Comparison of ENCODE assay signal across 13 cellular contexts in the genomic region with DNA sequence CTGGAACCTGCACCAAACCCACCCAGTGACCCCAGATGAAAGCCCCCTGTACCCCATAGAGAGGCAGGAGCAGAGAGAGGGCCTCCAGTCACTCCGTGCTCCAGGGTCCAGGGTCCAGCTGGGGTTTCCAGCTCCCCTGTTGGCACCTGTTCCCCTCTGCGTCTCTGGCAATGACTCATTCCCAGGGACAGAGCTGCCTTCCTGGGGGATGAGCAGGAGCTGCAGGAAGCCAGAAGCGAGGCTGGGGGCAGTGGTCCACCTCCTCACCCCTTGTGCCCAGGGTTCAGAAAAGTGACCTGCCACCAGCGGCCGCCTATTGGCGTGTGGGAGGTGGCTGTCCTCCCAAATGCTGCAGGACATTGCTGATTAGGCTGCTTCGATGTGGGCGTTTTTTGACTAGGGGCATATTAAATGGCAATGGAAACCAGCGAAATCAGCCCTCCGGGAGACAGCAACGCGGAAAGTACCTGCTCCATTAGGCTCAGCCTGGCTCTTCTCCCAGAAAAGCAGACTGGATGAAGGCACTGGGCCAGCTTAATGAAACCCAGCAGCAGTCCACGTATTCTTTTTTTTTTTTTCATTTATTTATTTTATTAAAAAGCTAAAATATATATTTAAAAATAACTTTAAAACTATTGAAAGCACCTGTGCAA.
A peak's percentile ranks its signal among the peaks of the same experiment; 100 is the strongest.
DNase-seq lines count a peak whose midpoint lies in the region; ATAC-seq and TF ChIP-seq lines count a peak whose summit lies in the region.
"Had no signal": no experiment of that assay in that cellular context is flagged by ENCODE, and none has a peak within 500 bp of the region (broad histone marks: within the 10 kb centered on the region; RNA-seq: fewer than 3 reads in every experiment).

No MANE protein-coding gene starts in this region.

- 16 to 18% methylated on average over 13 of the region's 13 CpGs for WGBS in body of pancreas, 2 donors
- WGBS in right lobe of liver (ENCODE audit: insufficient coverage, low coverage, low lambda C conversion rate, missing lambda C conversion rate): 23% methylated on average over 7 of the region's 13 CpGs

- H3K4me1 Mint-ChIP-seq in activated T-helper 17 cell treated with anti-CD3 and anti-CD28 coated beads, Interleukin-2, amount 50 U/mL, for 72 hours: no peaks in the 10 kb centered on the region

- CTCF ChIA-PET in HEK293T (lab: Yijun Ruan, JAX): no interaction called here

- peak; percentile 53 for DNase-seq in AG10803 (ENCODE audit: low read depth)
- DNase-seq in MG63: peak; percentile 66
- peak; percentile 52 to 79 (median 70) for DNase-seq in body of pancreas
- peak in 2 of 3 donors; percentile 66 to 85 for DNase-seq in right lobe of liver
- DNase-seq in HEK293T (ENCODE audit: extremely low spot score): no peak
- DNase-seq: dermis blood vessel endothelial cell, NCI-H510A treated with DMSO at 0.1 percent for 48 hours, psoas muscle, T-helper 1 cell had no signal

- TF ChIP-seq CTCF in AG10803 (conservative IDR thresholded peaks at IDR 0.05; ENCODE audit: low read length) (no peak), body of pancreas (IDR thresholded peaks at IDR 0.05) (no peak), right lobe of liver (IDR thresholded peaks at IDR 0.05) (no peak)

- no peak overlapping the region for H3K4me3 Mint-ChIP-seq in activated T-helper 17 cell treated with anti-CD3 and anti-CD28 coated beads, Interleukin-2, amount 50 U/mL, for 72 hours
- H3K4me3 Mint-ChIP-seq: activated T-helper 1 cell treated with anti-CD3 and anti-CD28 coated beads, Interleukin-12 subunit alpha, Interleukin-12 subunit beta, Interleukin-2, Interleukin-4 antibody, amounts not matched to agents 30 ng/mL and 10 ng/mL and 1 ng/mL, durations not matched to agents 14 hours and 24 hours and 36 hours had no signal

- no peak for TF ChIP-seq POLR2A in body of pancreas (IDR thresholded peaks at IDR 0.05)
- peak; percentile 54 for TF ChIP-seq POLR2A in right lobe of liver (IDR thresholded peaks at IDR 0.05)

- no peak overlapping the region for H3K27ac Mint-ChIP-seq in activated T-helper 17 cell treated with anti-CD3 and anti-CD28 coated beads, Interleukin-2, amount 50 U/mL, for 72 hours
- H3K27ac Mint-ChIP-seq: activated T-helper 1 cell treated with anti-CD3 and anti-CD28 coated beads, Interleukin-12 subunit alpha, Interleukin-12 subunit beta, Interleukin-2, Interleukin-4 antibody, amounts not matched to agents 30 ng/mL and 10 ng/mL and 1 ng/mL, durations not matched to agents 14 hours and 24 hours and 36 hours had no signal

- H3K36me3 Mint-ChIP-seq in activated T-helper 17 cell treated with anti-CD3 and anti-CD28 coated beads, Interleukin-2, amount 50 U/mL, for 72 hours (ENCODE audit: low read depth): no peaks in the 10 kb centered on the region

- peaks cover 22% of the 10 kb centered on the region for H3K4me1 ChIP-seq in body of pancreas
- peaks cover 0 to 8% (median 0%) of the 10 kb centered on the region in 4 donors for H3K4me1 ChIP-seq in right lobe of liver

- H3K27me3 Mint-ChIP-seq in activated T-helper 17 cell treated with anti-CD3 and anti-CD28 coated beads, Interleukin-2, amount 50 U/mL, for 72 hours: peaks cover 4% of the 10 kb centered on the region

- H3K36me3 ChIP-seq in MG63: no peaks in the 10 kb centered on the region
- no peaks in the 10 kb centered on the region for H3K36me3 ChIP-seq in body of pancreas (replicated peaks in 1 of 2; ENCODE audit: insufficient read depth in 1 of 2, low read depth in 2 of 2)
- no peaks in the 10 kb centered on the region for H3K36me3 ChIP-seq in right lobe of liver

- peak overlapping the region in 3 of 4 donors; percentile 56 to 80 (median 76) for H3K27ac ChIP-seq in body of pancreas
- peak overlapping the region in 2 of 3 donors; percentile 34 to 58 for H3K27ac ChIP-seq in right lobe of liver
- H3K27ac ChIP-seq: psoas muscle had no signal

- intact Hi-C loops in body of pancreas (cut with DNase I): no loop called here
- intact Hi-C loops in right lobe of liver (cut with DNase I): no loop called here

- H3K9me3 ChIP-seq in MG63 (peaks cover 6% of the 10 kb centered on the region), body of pancreas (no peaks in the 10 kb centered on the region), right lobe of liver (no peaks in the 10 kb centered on the region)
- H3K9me3 ChIP-seq: psoas muscle had no signal

- ATAC-seq in body of pancreas (peak; percentile 87), right lobe of liver (peak; percentile 66 to 94 (median 89)), HG02885 (IDR thresholded peaks at IDR 0.05; ENCODE audit: poor library complexity, unreplicated experiment) (no peak), HG02840 (IDR thresholded peaks at IDR 0.05; ENCODE audit: low FRiP score, unreplicated experiment) (no peak)
- no peak for ATAC-seq in activated T-helper 17 cell treated with anti-CD3 and anti-CD28 coated beads, Interleukin-2, amount 50 U/mL, for 72 hours (replicated peaks)

- H3K27me3 ChIP-seq in MG63 (no peaks in the 10 kb centered on the region), body of pancreas (no peaks in the 10 kb centered on the region), right lobe of liver (no peaks in the 10 kb centered on the region)

- no peaks in the 10 kb centered on the region for H3K9me3 Mint-ChIP-seq in activated T-helper 17 cell treated with anti-CD3 and anti-CD28 coated beads, Interleukin-2, amount 50 U/mL, for 72 hours
- H3K9me3 Mint-ChIP-seq: activated T-helper 1 cell treated with anti-CD3 and anti-CD28 coated beads, Interleukin-12 subunit alpha, Interleukin-12 subunit beta, Interleukin-2, Interleukin-4 antibody, amounts not matched to agents 30 ng/mL and 10 ng/mL and 1 ng/mL, durations not matched to agents 14 hours and 24 hours and 36 hours had no signal

- H3K4me3 ChIP-seq in AG10803 (ENCODE audit: low read length) (no peak overlapping the region), MG63 (no peak overlapping the region), body of pancreas (no peak overlapping the region), right lobe of liver (no peak overlapping the region)
- H3K4me3 ChIP-seq: psoas muscle had no signal

- POLR2A ChIA-PET in HEK293T (lab: Yijun Ruan, JAX): no interaction called here

TF ChIP-seq in HEK293T, 16 proteins besides CTCF, POLR2A, EP300 and RAD21:
- TF ChIP-seq, protein P1, sequence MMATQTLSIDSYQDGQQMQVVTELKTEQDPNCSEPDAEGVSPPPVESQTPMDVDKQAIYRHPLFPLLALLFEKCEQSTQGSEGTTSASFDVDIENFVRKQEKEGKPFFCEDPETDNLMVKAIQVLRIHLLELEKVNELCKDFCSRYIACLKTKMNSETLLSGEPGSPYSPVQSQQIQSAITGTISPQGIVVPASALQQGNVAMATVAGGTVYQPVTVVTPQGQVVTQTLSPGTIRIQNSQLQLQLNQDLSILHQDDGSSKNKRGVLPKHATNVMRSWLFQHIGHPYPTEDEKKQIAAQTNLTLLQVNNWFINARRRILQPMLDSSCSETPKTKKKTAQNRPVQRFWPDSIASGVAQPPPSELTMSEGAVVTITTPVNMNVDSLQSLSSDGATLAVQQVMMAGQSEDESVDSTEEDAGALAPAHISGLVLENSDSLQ (IDR thresholded peaks at IDR 0.05): no peak
- TF ChIP-seq ARNT (IDR thresholded peaks at IDR 0.05) (no peak), SP1 (IDR thresholded peaks at IDR 0.05) (no peak), L3MBTL2 (conservative IDR thresholded peaks at IDR 0.05) (no peak), TARDBP (IDR thresholded peaks at IDR 0.05) (no peak), FOXK2 (IDR thresholded peaks at IDR 0.05) (no peak), HDGF (IDR thresholded peaks at IDR 0.05; ENCODE audit: borderline replicate concordance) (no peak), SUZ12 (IDR thresholded peaks at IDR 0.05) (no peak), CTBP1 (IDR thresholded peaks at IDR 0.05; ENCODE audit: borderline replicate concordance) (no peak), FOXM1 (IDR thresholded peaks at IDR 0.05; ENCODE audit: borderline replicate concordance) (no peak), ZNF384 (IDR thresholded peaks at IDR 0.05) (no peak), ELF4 (IDR thresholded peaks at IDR 0.05) (no peak), LEF1 (IDR thresholded peaks at IDR 0.05; ENCODE audit: borderline replicate concordance) (no peak), FOXA1 (IDR thresholded peaks at IDR 0.05) (no peak)

Comparison
In these comparisons a context has a peak if more than half of its experiments do, and no peak if none do; other contexts are left out.
1. ATAC-seq: peak in body of pancreas (single experiment) and right lobe of liver (4 of 4); none in HG02885 (single experiment), HG02840 (single experiment) and activated T-helper 17 cell treated with anti-CD3 and anti-CD28 coated beads, Interleukin-2, amount 50 U/mL, for 72 hours (single experiment).